Comparison of ENCODE assay signal across 10 cellular contexts in the genomic region with DNA sequence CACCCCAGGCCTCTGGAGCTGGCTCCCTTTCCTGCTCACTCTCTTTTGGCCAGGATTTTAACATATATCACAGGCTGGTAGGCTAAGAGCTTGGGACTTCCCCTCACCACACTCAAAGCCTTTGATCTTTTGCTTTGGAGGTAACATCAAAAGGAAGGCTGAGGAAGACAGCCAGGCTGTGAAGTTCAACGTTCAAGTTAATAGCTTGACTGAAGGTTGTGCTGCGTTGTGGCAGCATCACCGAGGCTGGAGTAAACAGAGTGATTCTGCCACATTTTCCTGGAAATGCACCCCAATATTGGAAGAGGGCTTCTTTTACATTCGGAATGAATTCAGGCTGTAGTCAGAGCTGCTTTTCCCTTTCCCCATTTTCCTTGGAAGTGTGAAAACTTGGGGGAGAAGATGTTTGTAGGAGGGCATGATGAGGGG. TPM values are rescaled to one million over a fixed set of nuclear protein-coding genes. Genes with fewer than 3 reads are reported as not detected.
DNase-seq lines count a peak whose midpoint lies in the region; ATAC-seq and TF ChIP-seq lines count a peak whose summit lies in the region.
"Had no signal": no experiment of that assay in that cellular context is flagged by ENCODE, and none has a peak within 500 bp of the region (broad histone marks: within the 10 kb centered on the region; RNA-seq: fewer than 3 reads in every experiment).

No MANE protein-coding gene starts in this region.

- H3K9me3 ChIP-seq in breast epithelium (no peaks in the 10 kb centered on the region), upper lobe of left lung (no peaks in the 10 kb centered on the region), vagina (no peaks in the 10 kb centered on the region)

- H3K36me3 ChIP-seq in breast epithelium, result no peaks in the 10 kb centered on the region
- no peaks in the 10 kb centered on the region for H3K36me3 ChIP-seq in upper lobe of left lung
- H3K36me3 ChIP-seq in vagina, result no peaks in the 10 kb centered on the region

- H3K4me1 ChIP-seq in breast epithelium, result peaks cover 7 to 27% of the 10 kb centered on the region in 2 donors
- peaks cover 8 to 37% (median 21%) of the 10 kb centered on the region in 4 donors for H3K4me1 ChIP-seq in upper lobe of left lung
- peaks cover 63% of the 10 kb centered on the region for H3K4me1 ChIP-seq in vagina

- H3K27me3 ChIP-seq in breast epithelium (no peaks in the 10 kb centered on the region), upper lobe of left lung (no peaks in the 10 kb centered on the region), vagina (no peaks in the 10 kb centered on the region)

- no peak for TF ChIP-seq EP300 in upper lobe of left lung (IDR thresholded peaks at IDR 0.05)

- H3K4me3 ChIP-seq in breast epithelium, result peak overlapping the region in 1 of 3 donors; percentile 4
- H3K4me3 ChIP-seq in upper lobe of left lung, result no peak overlapping the region
- no peak overlapping the region for H3K4me3 ChIP-seq in vagina

- ATAC-seq in upper lobe of left lung (ENCODE audit: low FRiP score in 2 of 2), result no peak

- TF ChIP-seq CTCF in GM20000 (IDR thresholded peaks at IDR 0.05; ENCODE audit: extremely low read depth, missing control alignments), result no peak
- no peak for TF ChIP-seq CTCF in breast epithelium (IDR thresholded peaks at IDR 0.05)
- no peak for TF ChIP-seq CTCF in upper lobe of left lung (IDR thresholded peaks at IDR 0.05)
- no peak for TF ChIP-seq CTCF in vagina (IDR thresholded peaks at IDR 0.05)

- intact Hi-C loops in breast epithelium (cut with DNase I; ENCODE audit: low total_unique reads), result no loop called here
- intact Hi-C loops in vagina (cut with DNase I), result no loop called here

- WGBS in upper lobe of left lung, 2 donors, result 36 to 66% methylated on average over 4 of the region's 4 CpGs

- TF ChIP-seq POLR2A in breast epithelium (IDR thresholded peaks at IDR 0.05) (no peak), upper lobe of left lung (IDR thresholded peaks at IDR 0.05) (no peak), vagina (IDR thresholded peaks at IDR 0.05) (no peak)

- DNase-seq in GM20000 (ENCODE audit: low spot score) (peak; percentile 16), breast epithelium (ENCODE audit: low spot score in 2 of 2) (no peak), nucleus accumbens (lab: John Stamatoyannopoulos, UW) (no peak), NCI-H2029 treated with DMSO at 0.1 percent for 48 hours (lab: John Stamatoyannopoulos, UW) (no peak), upper lobe of left lung (no peak), vagina (ENCODE audit: extremely low spot score in 2 of 2) (no peak)
- peak; percentile 10 for DNase-seq in activated CD4-positive, alpha-beta T cell treated with anti-CD3 and anti-CD28 coated beads for 1 hour
- peak; percentile 14 to 24 for DNase-seq in stimulated activated CD4-positive, alpha-beta T cell treated with anti-CD3 and anti-CD28 coated beads, Interleukin-2, amount 100 ng/mL, for 24 hours
- DNase-seq: IMR-90, NCI-H69 had no signal

- H3K27ac ChIP-seq in breast epithelium, result peak overlapping the region; percentile 48 to 77
- H3K27ac ChIP-seq in upper lobe of left lung, result no peak overlapping the region
- no peak overlapping the region for H3K27ac ChIP-seq in vagina

RNA-seq across cellular contexts. Expression of gene TCF7L2, which starts 57.3 kb away (rescaled TPM):
- total RNA-seq in breast epithelium (10 to 100 TPM; 33.1 to 44.2 (median 34.1) TPM), upper lobe of left lung (10 to 100 TPM; 15.5 to 80.3 (median 48.1) TPM), vagina (44.4 TPM)

Comparison
In these comparisons a context has a peak if more than half of its experiments do, and no peak if none do; other contexts are left out.
1. DNase-seq: peak in GM20000 (single experiment), activated CD4-positive, alpha-beta T cell treated with anti-CD3 and anti-CD28 coated beads for 1 hour (single experiment) and stimulated activated CD4-positive, alpha-beta T cell treated with anti-CD3 and anti-CD28 coated beads, Interleukin-2, amount 100 ng/mL, for 24 hours (2 of 2); none in breast epithelium (0 of 2), nucleus accumbens (0 of 56), NCI-H2029 treated with DMSO at 0.1 percent for 48 hours (single experiment), upper lobe of left lung (0 of 2) and vagina (0 of 2).
2. H3K27ac ChIP-seq: peak in breast epithelium (2 of 2); none in upper lobe of left lung (0 of 4) and vagina (single experiment).